18 cellular contexts compared by ENCODE assay signal in genomic region chr3:197417896-197418618, GRCh38.
DNase-seq lines count a peak whose midpoint lies in the region; ATAC-seq, FAIRE-seq and TF ChIP-seq lines count a peak whose summit lies in the region.
"Had no signal": no experiment of that assay in that cellular context is flagged by ENCODE, and none has a peak within 500 bp of the region (broad histone marks: within the 10 kb centered on the region; RNA-seq: fewer than 3 reads in every experiment).

No MANE protein-coding gene starts in this region.

- ATAC-seq in GM21737 (IDR thresholded peaks at IDR 0.05; ENCODE audit: unreplicated experiment) (no peak), HG02759 (IDR thresholded peaks at IDR 0.05; ENCODE audit: unreplicated experiment) (no peak)
- ATAC-seq: HCT116 had no signal

- peak overlapping the region in 1 of 2 donors; percentile 6 for H3K27ac ChIP-seq in right atrium auricular region
- H3K27ac ChIP-seq: BLaER1, HL-60 had no signal

- H3K4me1 Mint-ChIP-seq in brain = peaks cover 17% of the 10 kb centered on the region

- H3K36me3 ChIP-seq in right atrium auricular region = no peaks in the 10 kb centered on the region
- H3K36me3 ChIP-seq: BLaER1 had no signal

- no peaks in the 10 kb centered on the region for H3K27me3 ChIP-seq in right atrium auricular region
- H3K27me3 ChIP-seq: BLaER1 had no signal

- DNase-seq in cardiac septum (ENCODE audit: low spot score) (peak; percentile 56), right atrium auricular region (ENCODE audit: low spot score) (no peak), iPS-NIHi7 (ENCODE audit: extremely low spot score) (peak; percentile 51), islet precursor cell (no peak), D721Med (ENCODE audit: insufficient read length, low spot score) (no peak)
- DNase-seq: 8988T, EL, KBM-7, NCI-H1092 treated with DMSO at 0.1 percent for 48 hours, NCI-H1694 treated with DMSO at 0.1 percent for 48 hours, NCI-H345, Right ventricle myocardium superior had no signal

- no peaks in the 10 kb centered on the region for H3K36me3 Mint-ChIP-seq in brain

- no peaks in the 10 kb centered on the region for H3K9me3 ChIP-seq in right atrium auricular region
- H3K9me3 ChIP-seq: BLaER1 had no signal

- H3K4me3 Mint-ChIP-seq in brain = peak overlapping the region in 2 of 5 experiments; percentile 57 to 63

- TF ChIP-seq CTCF in right atrium auricular region (IDR thresholded peaks at IDR 0.05) (no peak), brain (conservative IDR thresholded peaks at IDR 0.05) (no peak), D721Med (IDR thresholded peaks at IDR 0.05; ENCODE audit: insufficient read depth, missing control alignments) (no peak)

- FAIRE-seq in D721Med (lab: Jason Lieb, UNC) = no peak

- peaks cover 0 to 6% (median 3%) of the 10 kb centered on the region in 5 experiments for H3K9me3 Mint-ChIP-seq in brain

- no peak overlapping the region for H3K4me3 ChIP-seq in right atrium auricular region
- H3K4me3 ChIP-seq: BLaER1 had no signal

- H3K27me3 Mint-ChIP-seq in brain = peaks cover 5% of the 10 kb centered on the region

- intact Hi-C loops in cardiac septum (cut with DNase I) = no loop called here

- peak overlapping the region in 3 of 5 experiments; percentile 50 to 91 (median 91) for H3K27ac Mint-ChIP-seq in brain

- no peaks in the 10 kb centered on the region for H3K4me1 ChIP-seq in right atrium auricular region
- H3K4me1 ChIP-seq: BLaER1 had no signal

Comparison
In these comparisons a context has a peak if more than half of its experiments do, and no peak if none do; other contexts are left out.
1. DNase-seq: peak in cardiac septum (single experiment) and iPS-NIHi7 (single experiment); none in right atrium auricular region (single experiment), islet precursor cell (single experiment) and D721Med (single experiment).